Comparison of ENCODE assay signal across 1 cellular context in genomic region chr12:7130791-7131501, GRCh38.
TF ChIP-seq lines count a peak whose summit lies in the region.

No MANE protein-coding gene starts in this region.

TF ChIP-seq in HepG2, 621 proteins besides CTCF, POLR2A, EP300 and RAD21 (continued from another document and continues in another):
- no peak for TF ChIP-seq HNRNPUL1 (IDR thresholded peaks at IDR 0.05; ENCODE audit: low read depth, low read length)
- TF ChIP-seq HNRNPK (IDR thresholded peaks at IDR 0.05; ENCODE audit: low read depth, low read length, poor library complexity, severe bottlenecking) = no peak
- no peak for TF ChIP-seq ZNF460 (CRISPR knock-in tag; IDR thresholded peaks at IDR 0.05; ENCODE audit: borderline replicate concordance)
- no peak for TF ChIP-seq ZNF253 (CRISPR knock-in tag; IDR thresholded peaks at IDR 0.05; ENCODE audit: borderline replicate concordance)
- TF ChIP-seq GABPA (IDR thresholded peaks at IDR 0.05; ENCODE audit: low read depth, low read length) = no peak
- TF ChIP-seq GABPA (CRISPR knock-in tag; IDR thresholded peaks at IDR 0.05; ENCODE audit: low read depth) = no peak
- TF ChIP-seq ZBTB46 (CRISPR knock-in tag; IDR thresholded peaks at IDR 0.05; ENCODE audit: borderline replicate concordance) = no peak
- TF ChIP-seq ZNF841 (CRISPR knock-in tag; IDR thresholded peaks at IDR 0.05; ENCODE audit: borderline replicate concordance) = no peak
- no peak for TF ChIP-seq ZNF616 (CRISPR knock-in tag; IDR thresholded peaks at IDR 0.05; ENCODE audit: low read depth)
- no peak for TF ChIP-seq ZNF816 (CRISPR knock-in tag; IDR thresholded peaks at IDR 0.05; ENCODE audit: borderline replicate concordance)
- peak; percentile 58; the same call in 1 of the 2 replicates for TF ChIP-seq ZNF782 (CRISPR knock-in tag; IDR thresholded peaks at IDR 0.05; ENCODE audit: borderline replicate concordance)
- TF ChIP-seq IRF2 (CRISPR knock-in tag; IDR thresholded peaks at IDR 0.05) = no peak
- TF ChIP-seq RBAK (CRISPR knock-in tag; IDR thresholded peaks at IDR 0.05) = no peak
- no peak for TF ChIP-seq NR2F6 (IDR thresholded peaks at IDR 0.05)
- peak; percentile 17; the same call in 1 of the 2 replicates for TF ChIP-seq NR2F6 (CRISPR knock-in tag; IDR thresholded peaks at IDR 0.05)
- no peak for TF ChIP-seq TERF1 (CRISPR knock-in tag; IDR thresholded peaks at IDR 0.05)
- no peak for TF ChIP-seq ZNF326 (CRISPR knock-in tag; IDR thresholded peaks at IDR 0.05; ENCODE audit: borderline replicate concordance)
- TF ChIP-seq ISX (CRISPR knock-in tag; conservative IDR thresholded peaks at IDR 0.05) = no peak
- peak; percentile 76; the same call in 1 of the 2 replicates for TF ChIP-seq ZNF572 (CRISPR knock-in tag; IDR thresholded peaks at IDR 0.05)
- 0 out of 2 replicates have a peak, but pooled peaks have one; percentile 37 for TF ChIP-seq HNRNPL (IDR thresholded peaks at IDR 0.05; ENCODE audit: low read depth, low read length)
- TF ChIP-seq ZBTB40 (IDR thresholded peaks at IDR 0.05) = no peak
- no peak for TF ChIP-seq ZBTB40 (CRISPR knock-in tag; IDR thresholded peaks at IDR 0.05)
- 0 out of 2 replicates have a peak, but pooled peaks have one; percentile 49 for TF ChIP-seq SKIL (CRISPR knock-in tag; IDR thresholded peaks at IDR 0.05; ENCODE audit: borderline replicate concordance)
- TF ChIP-seq SIN3A (IDR thresholded peaks at IDR 0.05; ENCODE audit: borderline replicate concordance, low read depth, low read length) = peak; percentile 50; the same call in 1 of the 2 replicates
- no peak for TF ChIP-seq ELF3 (CRISPR knock-in tag; IDR thresholded peaks at IDR 0.05)
- peak; percentile 54; the same call in 1 of the 2 replicates for TF ChIP-seq HDAC1 (CRISPR knock-in tag; IDR thresholded peaks at IDR 0.05)
- TF ChIP-seq YY1 (IDR thresholded peaks at IDR 0.05; ENCODE audit: insufficient read depth, insufficient replicate concordance, low read depth, low read length) = no peak
- no peak for TF ChIP-seq TCF7L2 (IDR thresholded peaks at IDR 0.05; ENCODE audit: low read depth, low read length)
- TF ChIP-seq NFIC (IDR thresholded peaks at IDR 0.05; ENCODE audit: low read length) = no peak
- no peak for TF ChIP-seq ZNF354B (CRISPR knock-in tag; IDR thresholded peaks at IDR 0.05)
- no peak for TF ChIP-seq ZNF20 (CRISPR knock-in tag; IDR thresholded peaks at IDR 0.05)
- TF ChIP-seq ZNF501 (CRISPR knock-in tag; IDR thresholded peaks at IDR 0.05) = 0 out of 2 replicates have a peak, but pooled peaks have one; percentile 52
- no peak for TF ChIP-seq GMEB2 (CRISPR knock-in tag; IDR thresholded peaks at IDR 0.05; ENCODE audit: low read depth)
- no peak for TF ChIP-seq ZBTB26 (CRISPR knock-in tag; IDR thresholded peaks at IDR 0.05; ENCODE audit: borderline replicate concordance)
- no peak for TF ChIP-seq REXO4 (CRISPR knock-in tag; IDR thresholded peaks at IDR 0.05; ENCODE audit: borderline replicate concordance)
